30 cellular contexts compared by ENCODE assay signal in the genomic region with DNA sequence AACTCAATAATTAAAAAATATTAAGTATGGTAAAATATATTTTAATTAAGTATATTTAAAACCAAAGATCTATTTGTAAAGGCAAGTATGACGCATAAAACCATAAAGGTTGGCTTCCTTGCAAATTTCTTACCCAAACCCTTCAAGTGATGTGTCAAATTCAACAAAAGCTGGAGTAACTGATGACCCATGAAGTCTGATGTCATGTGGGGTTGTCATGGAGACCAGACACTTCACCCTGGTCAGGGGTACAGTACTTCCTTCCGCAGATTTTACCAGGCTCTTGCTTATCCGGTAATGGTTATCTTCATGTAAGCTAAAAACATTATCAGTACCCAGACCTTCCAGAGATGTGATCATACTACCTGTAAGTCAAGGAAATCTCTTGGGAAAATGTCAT.
DNase-seq lines count a peak whose midpoint lies in the region; TF ChIP-seq lines count a peak whose summit lies in the region.
"Had no signal": no experiment of that assay in that cellular context is flagged by ENCODE, and none has a peak within 500 bp of the region (broad histone marks: within the 10 kb centered on the region; RNA-seq: fewer than 3 reads in every experiment).

No MANE protein-coding gene starts in this region.

- BruUV-seq in A673 (replicated peaks; lab: Mats Ljungman, UMichigan): no TSS peak

- POLR2A ChIA-PET in A673 (lab: Charles Lee; ENCODE audit: low non-redundant PET): no interaction called here

- no peaks in the 10 kb centered on the region for H3K9me3 ChIP-seq in A673 (ENCODE audit: low read depth, low read length, poor library complexity, severe bottlenecking)
- H3K9me3 ChIP-seq: BLaER1, neutrophil, sigmoid colon had no signal

- H3K36me3 ChIP-seq in A673 (ENCODE audit: insufficient read depth, low read length, poor library complexity, severe bottlenecking): no peaks in the 10 kb centered on the region

- intact Hi-C loops in A673 (cut with micrococcal nuclease; ENCODE audit: unreplicated experiment): no loop called here

- CTCF ChIA-PET in A673 (lab: Charles Lee): no interaction called here

- TF ChIP-seq CTCF in A673 (conservative IDR thresholded peaks at IDR 0.05; ENCODE audit: low read depth, low read length) (no peak), astrocyte of the spinal cord (IDR thresholded peaks at IDR 0.05; ENCODE audit: low read depth, low read length) (no peak)

- H3K27me3 ChIP-seq in A673 (replicated peaks; ENCODE audit: insufficient read depth, low read depth, low read length, poor library complexity): no peaks in the 10 kb centered on the region
- H3K27me3 ChIP-seq: BLaER1, cardiac muscle cell, neutrophil, sigmoid colon had no signal

- H3K4me1 ChIP-seq in A673 (ENCODE audit: insufficient read depth, low read length, poor library complexity, severe bottlenecking): peaks cover 9% of the 10 kb centered on the region
- H3K4me1 ChIP-seq: BLaER1, sigmoid colon had no signal

- H3K27ac ChIP-seq in A673 (ENCODE audit: low read depth, low read length, poor library complexity, severe bottlenecking): no peak overlapping the region
- H3K27ac ChIP-seq: BLaER1, cardiac muscle cell, epithelial cell of prostate, neutrophil, sigmoid colon had no signal

- in situ Hi-C loops in KBM-7 (cut with MboI; ENCODE audit: low pct_unique_long_range_greater_than_20kb, low sequenced_read_pairs) (no loop called here), astrocyte of the spinal cord (cut with HindIII; ENCODE audit: low sequenced_read_pairs) (no loop called here)

- H3K4me3 ChIP-seq in A673 (ENCODE audit: low read depth, low read length, poor library complexity, severe bottlenecking) (no peak overlapping the region), astrocyte of the spinal cord (ENCODE audit: low read depth, low read length) (no peak overlapping the region)
- H3K4me3 ChIP-seq: BLaER1, cardiac muscle cell, sigmoid colon had no signal

- DNase-seq in A673 (ENCODE audit: low spot score) (peak; percentile 9), KBM-7 (peak; percentile 5), astrocyte of the spinal cord (ENCODE audit: low read depth, low spot score) (peak; percentile 17), left kidney (ENCODE audit: low read depth, low spot score) (peak; percentile 65), GF-D8 (lab: John Stamatoyannopoulos, UW) (no peak), AG20443 (ENCODE audit: low spot score) (no peak), T-helper 2 cell (no peak), NCI-H345 (lab: John Stamatoyannopoulos, UW) (no peak)
- DNase-seq: activated B cell treated with CpG ODN at 0.5 μM for 24 hours; activated gamma-delta T cell; activated naive CD8-positive, alpha-beta T cell treated with anti-CD3 and anti-CD28 coated beads for 36 hours; activated T-cell treated with anti-CD3 and anti-CD28 coated beads, Interleukin-2, amount 50 U/mL, for 4 hours; aorta; DMS153; effector CD4-positive, alpha-beta T cell; HCEC 1CT; Karpas-422; midbrain; naive B cell; NCI-H2171; NCI-H510A; sigmoid colon; stimulated activated CD4-positive, alpha-beta T cell treated with anti-CD3 and anti-CD28 coated beads, Interleukin-4, amount 100 ng/mL, for 24 hours; SW 1271; T1000; trophoblast cell had no signal

Comparison
In these comparisons a context has a peak if more than half of its experiments do, and no peak if none do; other contexts are left out.
1. DNase-seq: peak in A673 (single experiment), KBM-7 (single experiment), astrocyte of the spinal cord (single experiment) and left kidney (single experiment); none in GF-D8 (single experiment), AG20443 (single experiment), T-helper 2 cell (0 of 5) and NCI-H345 (single experiment).